ENCODE assay signal across 8 cellular contexts in the genomic region with DNA sequence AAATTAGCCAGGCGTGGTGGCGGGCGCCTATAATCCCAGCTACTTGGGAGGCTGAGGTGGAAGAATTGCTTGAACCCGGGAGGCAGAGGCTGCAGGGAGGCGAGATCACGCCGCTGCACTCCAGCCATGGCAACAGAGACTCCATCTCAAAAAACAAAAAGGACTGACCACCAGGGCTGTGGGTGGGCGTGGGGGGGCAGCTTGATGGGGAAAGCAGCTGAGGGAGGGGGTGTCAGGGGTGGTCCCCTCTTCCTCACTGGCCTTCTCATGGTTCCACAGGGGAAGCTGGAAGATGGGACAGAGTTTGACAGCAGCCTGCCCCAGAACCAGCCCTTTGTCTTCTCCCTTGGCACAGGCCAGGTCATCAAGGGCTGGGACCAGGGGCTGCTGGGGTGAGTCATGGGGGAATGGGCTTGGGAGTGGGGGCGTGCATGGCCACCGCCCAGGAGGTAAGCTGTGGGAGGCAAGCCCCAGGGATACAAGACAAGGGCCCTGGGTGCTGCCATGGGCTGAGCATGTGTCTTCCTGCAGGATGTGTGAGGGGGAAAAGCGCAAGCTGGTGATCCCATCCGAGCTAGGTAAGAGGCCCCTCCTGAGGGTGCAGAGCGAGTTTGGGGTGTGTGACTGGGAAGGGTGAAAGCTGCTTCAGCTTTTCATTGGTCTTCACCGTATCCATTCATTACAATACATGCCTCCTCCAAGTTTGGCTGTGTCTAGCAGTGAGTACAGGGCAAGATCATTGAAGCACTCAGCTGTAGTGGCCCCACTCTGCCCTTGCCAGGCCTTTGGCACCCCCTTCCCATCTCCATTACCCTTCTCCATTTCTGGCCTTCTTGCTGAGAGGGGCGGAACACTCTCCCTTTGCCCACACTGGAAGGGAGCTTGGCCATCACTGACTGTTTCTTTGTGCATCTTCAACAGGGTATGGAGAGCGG. TPM values are rescaled to one million over a fixed set of nuclear protein-coding genes. Genes with fewer than 3 reads are reported as not detected.
DNase-seq lines count a peak whose midpoint lies in the region; ATAC-seq and TF ChIP-seq lines count a peak whose summit lies in the region.
"Had no signal": no experiment of that assay in that cellular context is flagged by ENCODE, and none has a peak within 500 bp of the region (broad histone marks: within the 10 kb centered on the region; RNA-seq: fewer than 3 reads in every experiment).

No MANE protein-coding gene starts in this region.

- 0 out of 2 replicates have a peak overlapping the region, but pooled peaks have one; percentile 45 for H3K27ac ChIP-seq in GM23248
- H3K27ac ChIP-seq in SJCRH30, result peak overlapping the region; percentile 79; the same call in 1 of the 2 replicates
- peak overlapping the region; percentile 95 to 100 (median 99) for H3K27ac ChIP-seq in esophagus squamous epithelium
- peak overlapping the region; percentile 100 for H3K27ac ChIP-seq in skeletal muscle tissue (ENCODE audit: low read depth, low read length)

- peak overlapping the region; percentile 72 for H3K4me2 ChIP-seq in GM23248 (ENCODE audit: unreplicated experiment)

- peak overlapping the region; percentile 75 for H3K4me3 ChIP-seq in GM23248
- peak overlapping the region; percentile 86 for H3K4me3 ChIP-seq in SJCRH30
- H3K4me3 ChIP-seq in esophagus squamous epithelium, result peak overlapping the region in 3 of 4 donors; percentile 63 to 90 (median 82)
- no peak overlapping the region for H3K4me3 ChIP-seq in skeletal muscle tissue (ENCODE audit: low read length in 3 of 3)

- no peaks in the 10 kb centered on the region for H3K9me2 ChIP-seq in GM23248 (ENCODE audit: insufficient read depth)

- in situ Hi-C loops in GM23248 (cut with MboI), result no loop called here

- WGBS in GM23248 (ENCODE audit: low coverage in 1 of 2, low lambda C conversion rate in 2 of 2, missing lambda C conversion rate in 2 of 2), 2 experiments, result 89 to 90% methylated on average over 16 of the region's 16 CpGs
- 65 to 78% methylated on average over 10 to 14 of the region's 16 CpGs for WGBS in esophagus squamous epithelium, 2 donors

- peaks cover 23% of the 10 kb centered on the region for H3F3A ChIP-seq in GM23248 (ENCODE audit: insufficient read depth)

- TF ChIP-seq POLR2A in esophagus squamous epithelium (IDR thresholded peaks at IDR 0.05), result no peak

- no peak for TF ChIP-seq CTCF in esophagus squamous epithelium (IDR thresholded peaks at IDR 0.05)

- no peaks in the 10 kb centered on the region for H3K27me3 ChIP-seq in GM23248 (replicated peaks; ENCODE audit: insufficient read depth)
- no peaks in the 10 kb centered on the region for H3K27me3 ChIP-seq in SJCRH30
- H3K27me3 ChIP-seq in esophagus squamous epithelium, result no peaks in the 10 kb centered on the region
- no peaks in the 10 kb centered on the region for H3K27me3 ChIP-seq in skeletal muscle tissue (ENCODE audit: control insufficient read depth in 3 of 3, insufficient read depth in 3 of 3, low read length in 3 of 3)

- H3K9me3 ChIP-seq in GM23248 (ENCODE audit: low read depth) (no peaks in the 10 kb centered on the region), SJCRH30 (replicated peaks) (no peaks in the 10 kb centered on the region), esophagus squamous epithelium (no peaks in the 10 kb centered on the region), skeletal muscle tissue (ENCODE audit: control insufficient read depth in 3 of 3, low read length in 3 of 3) (no peaks in the 10 kb centered on the region)

- no peaks in the 10 kb centered on the region for H4K20me1 ChIP-seq in GM23248 (ENCODE audit: insufficient read depth)

- H3K4me1 ChIP-seq in GM23248 (ENCODE audit: insufficient read depth) (peaks cover 15% of the 10 kb centered on the region), SJCRH30 (peaks cover 21% of the 10 kb centered on the region), esophagus squamous epithelium (peaks cover 65 to 86% (median 66%) of the 10 kb centered on the region in 3 donors), skeletal muscle tissue (ENCODE audit: control insufficient read depth in 3 of 3, insufficient read depth in 3 of 3, low read length in 3 of 3) (peaks cover 53 to 65% (median 60%) of the 10 kb centered on the region in 3 donors)

- H3K9ac ChIP-seq in GM23248 (peak overlapping the region; percentile 85), skeletal muscle tissue (ENCODE audit: low read depth in 1 of 3, low read length in 3 of 3) (peak overlapping the region in 1 of 3 donors; percentile 70)

- H2AFZ ChIP-seq in GM23248, result no peak overlapping the region

- peaks cover 46% of the 10 kb centered on the region for H3K79me2 ChIP-seq in GM23248 (ENCODE audit: insufficient read depth)

- DNase-seq in GM23248, result no peak
- peak; percentile 24 to 26 for DNase-seq in SJCRH30
- DNase-seq in esophagus squamous epithelium (lab: John Stamatoyannopoulos, UW), result no peak
- DNase-seq in SK-N-DZ (ENCODE audit: low spot score), result no peak
- no peak for DNase-seq in stimulated activated CD4-positive, alpha-beta T cell treated with anti-CD3 and anti-CD28 coated beads, Interleukin-2, amount 100 ng/mL, for 48 hours

- no peak for ATAC-seq in GM18867 (IDR thresholded peaks at IDR 0.05; ENCODE audit: unreplicated experiment)
- ATAC-seq: esophagus mucosa had no signal

- no peaks in the 10 kb centered on the region; the same call in 1 of the 2 replicates for H3K36me3 ChIP-seq in GM23248 (ENCODE audit: low read depth)
- peaks cover 32% of the 10 kb centered on the region for H3K36me3 ChIP-seq in SJCRH30
- H3K36me3 ChIP-seq in esophagus squamous epithelium, result peaks cover 0 to 37% (median 0%) of the 10 kb centered on the region in 3 donors
- peaks cover 12 to 18% (median 18%) of the 10 kb centered on the region in 3 donors for H3K36me3 ChIP-seq in skeletal muscle tissue (ENCODE audit: control insufficient read depth in 3 of 3, insufficient read depth in 3 of 3, low read length in 3 of 3)

- intact Hi-C loops in esophagus squamous epithelium (cut with DNase I), result no loop called here

RNA-seq across cellular contexts. Expression of a gene that starts 2.3 kb away (rescaled TPM):
- 40.7 and 54.4 TPM in 2 replicates for total RNA-seq in GM23248 (2014; rRNA removed; shearing (Covaris generic))
- 185 and 188 TPM in 2 replicates for polyA plus RNA-seq in GM23248 (2016; fragmentation: Nextera tagmentation; extraction: Ambion mirVana)
- total RNA-seq in SJCRH30 (2014; rRNA removed; shearing (Covaris generic)), result 53.1 and 53.5 TPM in 2 replicates
- total RNA-seq in esophagus squamous epithelium (10 to 100 TPM; 50.7 to 89.6 (median 56.0) TPM), skeletal muscle tissue (26.1 TPM)
- 24.6 and 56.9 TPM in 2 replicates for polyA plus RNA-seq in SK-N-DZ (2014; cell fraction: cytosol; rRNA removed)
- 27.8 and 42.6 TPM in 2 replicates for polyA plus RNA-seq in SK-N-DZ (2014; cell fraction: nucleus; rRNA removed)

RNA-seq across cellular contexts. Expression of a gene that starts 3.6 kb away (rescaled TPM):
- 231 and 239 TPM in 2 replicates for total RNA-seq in GM23248 (2014; rRNA removed; shearing (Covaris generic))
- 115 and 150 TPM in 2 replicates for polyA plus RNA-seq in GM23248 (2016; fragmentation: Nextera tagmentation; extraction: Ambion mirVana)
- total RNA-seq in SJCRH30 (2014; rRNA removed; shearing (Covaris generic)), result 556 and 639 TPM in 2 replicates
- total RNA-seq in esophagus squamous epithelium, result 100 to 1,000 TPM; 137 to 279 (median 203) TPM
- 95.0 TPM for total RNA-seq in skeletal muscle tissue
- 338 and 347 TPM in 2 replicates for polyA plus RNA-seq in SK-N-DZ (2014; cell fraction: cytosol; rRNA removed)
- 276 and 390 TPM in 2 replicates for polyA plus RNA-seq in SK-N-DZ (2014; cell fraction: nucleus; rRNA removed)

RNA-seq across cellular contexts. Expression of a gene that starts 8.1 kb away (rescaled TPM):
- 32.7 and 41.7 TPM in 2 replicates for total RNA-seq in GM23248 (2014; rRNA removed; shearing (Covaris generic))
- polyA plus RNA-seq in GM23248 (2016; fragmentation: Nextera tagmentation; extraction: Ambion mirVana), result 6.5 and 7.5 TPM in 2 replicates
- 35.8 and 38.3 TPM in 2 replicates for total RNA-seq in SJCRH30 (2014; rRNA removed; shearing (Covaris generic))
- total RNA-seq in esophagus squamous epithelium (10 to 100 TPM; 29.8 to 54.5 (median 42.4) TPM), skeletal muscle tissue (9.4 TPM)
- 22.7 and 25.9 TPM in 2 replicates for polyA plus RNA-seq in SK-N-DZ (2014; cell fraction: cytosol; rRNA removed)
- polyA plus RNA-seq in SK-N-DZ (2014; cell fraction: nucleus; rRNA removed), result 42.9 and 51.1 TPM in 2 replicates

RNA-seq across cellular contexts. Expression of a gene that starts 8.8 kb away (rescaled TPM):
- 17.7 and 27.8 TPM in 2 replicates for total RNA-seq in GM23248 (2014; rRNA removed; shearing (Covaris generic))
- 21.6 and 22.6 TPM in 2 replicates for polyA plus RNA-seq in GM23248 (2016; fragmentation: Nextera tagmentation; extraction: Ambion mirVana)
- 26.4 and 27.8 TPM in 2 replicates for total RNA-seq in SJCRH30 (2014; rRNA removed; shearing (Covaris generic))
- total RNA-seq in esophagus squamous epithelium (10 to 100 TPM; 18.0 to 50.5 (median 30.9) TPM), skeletal muscle tissue (24.5 TPM)
- 25.6 and 51.1 TPM in 2 replicates for polyA plus RNA-seq in SK-N-DZ (2014; cell fraction: cytosol; rRNA removed)
- 46.0 and 61.0 TPM in 2 replicates for polyA plus RNA-seq in SK-N-DZ (2014; cell fraction: nucleus; rRNA removed)

RNA-seq across cellular contexts. Expression of a gene that starts 12.8 kb away (rescaled TPM):
- 2.7 and 11.0 TPM in 2 replicates for total RNA-seq in GM23248 (2014; rRNA removed; shearing (Covaris generic))
- polyA plus RNA-seq in GM23248 (2016; fragmentation: Nextera tagmentation; extraction: Ambion mirVana), result 33.4 and 34.7 TPM in 2 replicates
- total RNA-seq in SJCRH30 (2014; rRNA removed; shearing (Covaris generic)), result 2.0 and 5.3 TPM in 2 replicates
- 10 to 100 TPM in 3 of 4 donors, 1 to 10 TPM in 1; 8.9 to 27.1 (median 16.8) TPM for total RNA-seq in esophagus squamous epithelium
- total RNA-seq in skeletal muscle tissue, result 18.8 TPM
- polyA plus RNA-seq in SK-N-DZ (2014; cell fraction: cytosol; rRNA removed), result 5.3 and 6.5 TPM in 2 replicates
- 18.0 and 22.5 TPM in 2 replicates for polyA plus RNA-seq in SK-N-DZ (2014; cell fraction: nucleus; rRNA removed)

Comparison
In these comparisons a context has a peak if more than half of its experiments do, and no peak if none do; other contexts are left out.
1. DNase-seq: peak in SJCRH30 (2 of 2); none in GM23248 (single experiment), esophagus squamous epithelium (single experiment), SK-N-DZ (single experiment) and stimulated activated CD4-positive, alpha-beta T cell treated with anti-CD3 and anti-CD28 coated beads, Interleukin-2, amount 100 ng/mL, for 48 hours (0 of 2).
2. H3K27ac ChIP-seq: peak in every context shown above with its lines; median percentile 100 in skeletal muscle tissue; 99 in esophagus squamous epithelium; 79 in SJCRH30; 45 in GM23248.
3. H3K4me3 ChIP-seq: peak in GM23248 (single experiment), SJCRH30 (single experiment) and esophagus squamous epithelium (3 of 4); none in skeletal muscle tissue (0 of 3).